In genomic region chr3:14628406-14628805, GRCh38 we compare ENCODE assay signal across 2 cellular contexts.
TF ChIP-seq lines count a peak whose summit lies in the region.

No MANE protein-coding gene starts in this region.

TF ChIP-seq in HEK293, 187 proteins besides CTCF, POLR2A, EP300 and RAD21:
- TF ChIP-seq ZNF140 (tag by site-specific recombination; IDR thresholded peaks at IDR 0.05) = peak; percentile 99
- TF ChIP-seq ZNF26 (tag by site-specific recombination; IDR thresholded peaks at IDR 0.05) = no peak
TF ChIP-seq in HEK293: peak in this region for 1.

TF ChIP-seq in IMR-90, 13 proteins besides CTCF, POLR2A, EP300 and RAD21:
- TF ChIP-seq BHLHE40 (IDR thresholded peaks at IDR 0.05; ENCODE audit: low read depth, low read length) (no peak), MXI1 (IDR thresholded peaks at IDR 0.05; ENCODE audit: borderline replicate concordance, low read depth, low read length) (no peak)
TF ChIP-seq in IMR-90: peak in this region for 0.
